Comparison of ENCODE assay signal across 22 cellular contexts in the genomic region with DNA sequence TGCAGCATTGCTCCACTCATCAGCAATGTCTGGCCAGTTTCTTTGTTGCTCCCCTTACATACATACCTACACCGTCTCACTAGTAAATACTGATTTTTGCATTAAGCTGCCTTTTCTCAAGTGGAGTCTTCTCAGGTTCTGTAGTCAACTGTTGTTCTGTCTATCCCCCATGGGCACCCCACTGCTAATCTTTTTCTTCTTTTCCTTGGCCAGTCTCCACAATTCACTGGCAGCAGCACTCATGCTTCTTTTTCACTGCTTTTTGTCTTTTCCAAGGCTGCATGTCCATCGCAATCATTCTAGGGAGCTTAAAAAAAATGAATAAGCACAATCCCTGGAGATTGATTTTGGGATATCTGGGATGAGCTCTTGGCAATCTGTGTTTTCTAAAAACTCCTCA. TPM values are rescaled to one million over a fixed set of nuclear protein-coding genes. Genes with fewer than 3 reads are reported as not detected.
"Had no signal": no experiment of that assay in that cellular context is flagged by ENCODE, and none has a peak within 500 bp of the region (broad histone marks: within the 10 kb centered on the region; RNA-seq: fewer than 3 reads in every experiment).

No MANE protein-coding gene starts in this region.

- H3K27ac ChIP-seq: esophagus squamous epithelium, hepatocyte, prostate gland, right atrium auricular region had no signal

- H3K9me3 ChIP-seq: esophagus squamous epithelium, prostate gland, right atrium auricular region had no signal

- H3K4me2 ChIP-seq: hepatocyte had no signal

- H3K36me3 ChIP-seq: esophagus squamous epithelium, prostate gland, right atrium auricular region had no signal

- H3K27me3 ChIP-seq: esophagus squamous epithelium, hepatocyte, right atrium auricular region had no signal

- DNase-seq: activated B cell treated with CpG ODN at 0.5 μM for 24 hours; activated CD4-positive, alpha-beta memory T cell treated with anti-CD3 and anti-CD28 coated beads for 36 hours; activated CD4-positive, alpha-beta T cell treated with anti-CD3 and anti-CD28 coated beads for 4 hours; activated gamma-delta T cell treated with Interleukin-2 at 50 U/mL for 16 hours; activated T-cell treated with anti-CD3 and anti-CD28 coated beads for 4 hours; effector memory CD8-positive, alpha-beta T cell; esophagus squamous epithelium; foreskin fibroblast; islet precursor cell; left colon; midbrain; occipital lobe; stimulated activated naive B cell treated with anti-CD40 and anti-IgM and Interleukin-4, amounts not matched to agents 10 μg/mL and 1 μg/mL and 100 μg/mL, for 72 hours; T-helper 1 cell; T-helper 9 cell had no signal

- H2AFZ ChIP-seq: hepatocyte had no signal

- H3K27ac Mint-ChIP-seq: activated B cell treated with CpG ODN at 0.5 μM for 24 hours; activated CD4-positive, alpha-beta memory T cell treated with anti-CD3 and anti-CD28 coated beads for 36 hours; activated naive CD4-positive, alpha-beta T cell treated with anti-CD3 and anti-CD28 coated beads, Interleukin-2, amount 50 U/mL, for 72 hours; activated T-helper 1 cell treated with anti-CD3 and anti-CD28 coated beads, Interleukin-12 subunit alpha, Interleukin-12 subunit beta, Interleukin-2, Interleukin-4 antibody, amounts not matched to agents 30 ng/mL and 10 ng/mL and 1 ng/mL, durations not matched to agents 14 hours and 24 hours and 36 hours; nephron had no signal

- H3K4me3 Mint-ChIP-seq: activated B cell treated with CpG ODN at 0.5 μM for 24 hours; activated CD4-positive, alpha-beta memory T cell treated with anti-CD3 and anti-CD28 coated beads for 36 hours; activated T-helper 1 cell treated with anti-CD3 and anti-CD28 coated beads, Interleukin-12 subunit alpha, Interleukin-12 subunit beta, Interleukin-2, Interleukin-4 antibody, amounts not matched to agents 30 ng/mL and 10 ng/mL and 1 ng/mL, durations not matched to agents 14 hours and 24 hours and 36 hours; effector memory CD8-positive, alpha-beta T cell; nephron; stimulated activated naive B cell treated with anti-CD40 and anti-IgM and Interleukin-4, amounts not matched to agents 10 μg/mL and 1 μg/mL and 100 μg/mL, for 72 hours had no signal

- H3K9me3 Mint-ChIP-seq: activated B cell treated with CpG ODN at 0.5 μM for 24 hours; activated CD4-positive, alpha-beta memory T cell treated with anti-CD3 and anti-CD28 coated beads for 36 hours; activated naive CD4-positive, alpha-beta T cell treated with anti-CD3 and anti-CD28 coated beads, Interleukin-2, amount 50 U/mL, for 72 hours; effector memory CD8-positive, alpha-beta T cell; nephron; stimulated activated naive B cell treated with anti-CD40 and anti-IgM and Interleukin-4, amounts not matched to agents 10 μg/mL and 1 μg/mL and 100 μg/mL, for 72 hours had no signal

- H3K27me3 Mint-ChIP-seq: activated B cell treated with CpG ODN at 0.5 μM for 24 hours; activated CD4-positive, alpha-beta memory T cell treated with anti-CD3 and anti-CD28 coated beads for 36 hours; effector memory CD8-positive, alpha-beta T cell; stimulated activated naive B cell treated with anti-CD40 and anti-IgM and Interleukin-4, amounts not matched to agents 10 μg/mL and 1 μg/mL and 100 μg/mL, for 72 hours had no signal

- H3K4me3 ChIP-seq: esophagus squamous epithelium, hepatocyte, lung, prostate gland, right atrium auricular region had no signal

- ATAC-seq: effector memory CD8-positive, alpha-beta T cell; left colon had no signal

RNA-seq across cellular contexts. Expression of a gene that starts 10.3 kb away (rescaled TPM):
- total RNA-seq: activated B cell treated with CpG ODN at 0.5 μM for 24 hours; activated CD4-positive, alpha-beta memory T cell treated with anti-CD3 and anti-CD28 coated beads for 36 hours; activated naive CD4-positive, alpha-beta T cell treated with anti-CD3 and anti-CD28 coated beads, Interleukin-2, amount 50 U/mL, for 72 hours; activated T-helper 1 cell treated with anti-CD3 and anti-CD28 coated beads, Interleukin-12 subunit alpha, Interleukin-12 subunit beta, Interleukin-2, Interleukin-4 antibody, amounts not matched to agents 30 ng/mL and 10 ng/mL and 1 ng/mL, durations not matched to agents 14 hours and 24 hours and 36 hours; occipital lobe; prostate gland; right atrium auricular region had no signal
